In the genomic region with DNA sequence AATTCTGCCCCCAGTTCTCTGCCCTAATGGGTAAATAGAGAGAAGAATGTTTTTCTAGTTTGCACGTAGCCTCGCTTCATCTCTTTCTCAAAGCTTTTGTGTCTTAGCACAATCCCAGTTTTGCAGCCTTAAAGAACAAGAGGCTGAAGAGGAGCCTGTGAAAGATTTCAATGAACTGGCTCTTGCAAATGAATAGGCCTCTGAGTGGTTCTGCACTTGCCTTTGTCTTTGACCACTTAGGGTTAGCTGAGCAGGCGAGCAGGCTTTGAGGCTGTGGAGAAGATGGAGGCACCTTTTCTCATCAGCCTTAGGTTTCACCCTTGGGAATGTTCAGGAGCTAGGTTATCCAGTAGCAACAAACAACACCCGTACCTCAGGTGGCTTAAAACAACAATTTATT, we compare ENCODE assay signal across 21 cellular contexts. TPM values are rescaled to one million over a fixed set of nuclear protein-coding genes. Genes with fewer than 3 reads are reported as not detected.
DNase-seq lines count a peak whose midpoint lies in the region; ATAC-seq, FAIRE-seq and TF ChIP-seq lines count a peak whose summit lies in the region.
"Had no signal": no experiment of that assay in that cellular context is flagged by ENCODE, and none has a peak within 500 bp of the region (broad histone marks: within the 10 kb centered on the region; RNA-seq: fewer than 3 reads in every experiment).

No MANE protein-coding gene starts in this region.

- H3K9ac ChIP-seq in Loucy (ENCODE audit: low read depth, low read length, poor library complexity, severe bottlenecking) (no peak overlapping the region), GM12878 (ENCODE audit: control insufficient read depth, insufficient read depth, low read length) (no peak overlapping the region), keratinocyte (ENCODE audit: control insufficient read depth, extremely low read depth, insufficient read depth, low read length) (no peak overlapping the region)

- H3K27me3 ChIP-seq in Loucy (ENCODE audit: insufficient read depth, low read length, poor library complexity, severe bottlenecking) (no peaks in the 10 kb centered on the region), GM12878 (replicated peaks in 1 of 2; ENCODE audit: control insufficient read depth in 2 of 2, insufficient read depth in 2 of 2, low read length in 1 of 2) (no peaks in the 10 kb centered on the region), keratinocyte (ENCODE audit: control insufficient read depth, extremely low read depth, insufficient read depth, low read length) (no peaks in the 10 kb centered on the region)

- no TSS peak for BruUV-seq in GM12878 (replicated peaks; lab: Mats Ljungman, UMichigan)

- no peaks in the 10 kb centered on the region for H3K9me1 ChIP-seq in keratinocyte (ENCODE audit: control insufficient read depth, extremely low read depth, insufficient read depth, low read length)

- no peaks in the 10 kb centered on the region for H3K9me2 ChIP-seq in Loucy (replicated peaks; ENCODE audit: low read depth, low read length)

- SMC1A ChIA-PET in GM12878 (lab: Charles Lee; ENCODE audit: uncharacterized antibody, unreplicated experiment): interaction anchor here (0.9 to 13.6 kb wide), 15 partner anchors 8 to 882 kb away, joined by 3 to 237 read pairs (median 5); partner anchors contain the start of gene CFAP54

- ATAC-seq in GM12878: peak; percentile 41; the same call in 2 of the 3 replicates
- ATAC-seq: Panc1, SK-N-SH treated with all-trans-retinoic acid at 6 μM for 48 hours had no signal

- TF ChIP-seq CTCF in Loucy (conservative IDR thresholded peaks at IDR 0.05; ENCODE audit: low read length): no peak
- TF ChIP-seq CTCF in GM12878 (IDR thresholded peaks at IDR 0.05 in 2 of 3, conservative IDR thresholded peaks at IDR 0.05 in 1 of 3; ENCODE audit: control insufficient read depth in 2 of 3, extremely low read depth in 1 of 3, insufficient read depth in 1 of 3, low read depth in 3 of 3, low read length in 3 of 3): no peak
- TF ChIP-seq CTCF in keratinocyte (optimal IDR thresholded peaks at IDR 0.05 in 1 of 3, IDR thresholded peaks at IDR 0.05 in 1 of 3, conservative IDR thresholded peaks at IDR 0.05 in 1 of 3; ENCODE audit: extremely low read depth in 1 of 3, insufficient read depth in 2 of 3, low read length in 3 of 3): no peak

- dilution Hi-C loops in keratinocyte (cut with MboI; ENCODE audit: extremely low pct_ligation_motif_present, low sequenced_read_pairs): no loop called here

- H3K4me1 ChIP-seq in Loucy (ENCODE audit: insufficient read depth, low read length, poor library complexity, severe bottlenecking) (peaks cover 9% of the 10 kb centered on the region), GM12878 (ENCODE audit: control insufficient read depth, insufficient read depth, low read length) (peaks cover 4% of the 10 kb centered on the region), keratinocyte (ENCODE audit: control insufficient read depth, extremely low read depth, insufficient read depth, low read length) (peaks cover 5% of the 10 kb centered on the region)

- no peaks in the 10 kb centered on the region for H3K9me3 ChIP-seq in Loucy (ENCODE audit: insufficient read depth, low read depth, low read length)
- no peaks in the 10 kb centered on the region; the same call in 2 of the 3 replicates for H3K9me3 ChIP-seq in GM12878 (replicated peaks; ENCODE audit: control insufficient read depth, insufficient read depth, low read length)
- H3K9me3 ChIP-seq in keratinocyte (ENCODE audit: control insufficient read depth, low read depth, low read length): no peaks in the 10 kb centered on the region

- no peak for TF ChIP-seq POLR2A in GM12878 (IDR thresholded peaks at IDR 0.05; ENCODE audit: low read depth, low read length)

- H4K20me1 ChIP-seq in Loucy (ENCODE audit: insufficient read depth, low read length, poor library complexity, severe bottlenecking) (no peaks in the 10 kb centered on the region), GM12878 (ENCODE audit: control insufficient read depth, insufficient read depth) (no peaks in the 10 kb centered on the region), keratinocyte (ENCODE audit: control insufficient read depth, extremely low read depth, insufficient read depth, low read length) (no peaks in the 10 kb centered on the region)

- POLR2A ChIA-PET in GM12878 (lab: Charles Lee): interaction anchor here (0.6 kb wide), 1 partner anchor 625 kb away, joined by 5 read pairs; no protein-coding TSS in a partner anchor

- FAIRE-seq in GM12878 (lab: Jason Lieb, UNC): no peak
- peak; percentile 52 for FAIRE-seq in keratinocyte (lab: Jason Lieb, UNC)
- no peak for FAIRE-seq in RCC 7860 (lab: Jason Lieb, UNC)
- FAIRE-seq: A204.1, GM12892, GM19239 had no signal

- in situ Hi-C loops in GM12878 (cut with MboI): no loop called here

- H3K4me2 ChIP-seq in Loucy (ENCODE audit: low read depth, low read length, poor library complexity, severe bottlenecking): no peak overlapping the region
- H3K4me2 ChIP-seq in GM12878 (ENCODE audit: control insufficient read depth, insufficient read depth): no peak overlapping the region
- no peak overlapping the region for H3K4me2 ChIP-seq in keratinocyte (ENCODE audit: control insufficient read depth, extremely low read depth, insufficient read depth, low read depth, low read length)

- H3K79me2 ChIP-seq in Loucy (ENCODE audit: insufficient read depth, low read length): no peaks in the 10 kb centered on the region
- H3K79me2 ChIP-seq in GM12878 (ENCODE audit: control insufficient read depth, insufficient read depth, low read length): no peaks in the 10 kb centered on the region
- H3K79me2 ChIP-seq in keratinocyte (ENCODE audit: control insufficient read depth, insufficient read depth, low read length): no peaks in the 10 kb centered on the region

- RAD21 ChIA-PET in GM12878 (lab: Charles Lee; ENCODE audit: unreplicated experiment): interaction anchor here (0.7 to 3.5 kb wide), 14 partner anchors 20 to 1439 kb away, joined by 3 to 16 read pairs (median 5); partner anchors contain the start of gene CFAP54

- DNase-seq in DMS79 treated with DMSO at 0.1 percent for 48 hours (lab: John Stamatoyannopoulos, UW): peak; percentile 38
- DNase-seq in GM12878 (ENCODE audit: low read depth, low spot score): no peak
- no peak for DNase-seq in keratinocyte (ENCODE audit: low read depth, low spot score)
- DNase-seq in NCI-H524 treated with DMSO at 0.1 percent for 48 hours (lab: John Stamatoyannopoulos, UW): no peak
- DNase-seq in NCI-H82 (lab: John Stamatoyannopoulos, UW): no peak
- no peak for DNase-seq in medulla oblongata (ENCODE audit: extremely low spot score)
- no peak for DNase-seq in RCC 7860 (ENCODE audit: low spot score)
- DNase-seq: DMS53, GOT3, Karpas-422, NCI-H2081, NCI-H345, NCI-H69, Right ventricle myocardium superior had no signal

- no peak overlapping the region for H3K4me3 ChIP-seq in Loucy (ENCODE audit: low read length, poor library complexity, severe bottlenecking)
- H3K4me3 ChIP-seq in GM12878: no peak overlapping the region
- no peak overlapping the region for H3K4me3 ChIP-seq in keratinocyte (ENCODE audit: control insufficient read depth in 2 of 3, extremely low read depth in 1 of 3, insufficient read depth in 2 of 3, low read depth in 1 of 3, low read length in 3 of 3)

- H3K27ac ChIP-seq in GM12878 (ENCODE audit: control insufficient read depth, insufficient read depth) (no peak overlapping the region), keratinocyte (ENCODE audit: control insufficient read depth, insufficient read depth, low read length) (no peak overlapping the region)
- H3K27ac ChIP-seq: C4-2B had no signal

- no peak for TF ChIP-seq EP300 in GM12878 (IDR thresholded peaks at IDR 0.05; ENCODE audit: borderline replicate concordance in 1 of 2, control insufficient read depth in 1 of 2, low read depth in 2 of 2, low read length in 2 of 2)

- H2AFZ ChIP-seq in Loucy (ENCODE audit: low read length) (peak overlapping the region; percentile 41; the same call in 1 of the 2 replicates), GM12878 (ENCODE audit: control insufficient read depth, low read depth, low read length) (no peak overlapping the region; the same call in 1 of the 2 replicates), keratinocyte (ENCODE audit: control insufficient read depth, low read length) (no peak overlapping the region)

- TF ChIP-seq RAD21 in GM12878 (IDR thresholded peaks at IDR 0.05; ENCODE audit: insufficient read depth, low read depth, low read length): no peak

- intact Hi-C loops in GM12878 (cut with micrococcal nuclease; ENCODE audit: unreplicated experiment): no loop called here

- H3K36me3 ChIP-seq in Loucy (ENCODE audit: insufficient read depth, low read length): no peaks in the 10 kb centered on the region
- H3K36me3 ChIP-seq in GM12878 (ENCODE audit: control insufficient read depth in 2 of 2, insufficient read depth in 2 of 2, low read length in 1 of 2): no peaks in the 10 kb centered on the region
- H3K36me3 ChIP-seq in keratinocyte (ENCODE audit: control insufficient read depth in 2 of 2, extremely low read depth in 1 of 2, insufficient read depth in 2 of 2, low read length in 2 of 2): no peaks in the 10 kb centered on the region

- 86% methylated on average over 4 of the region's 4 CpGs for WGBS in GM12878 (ENCODE audit: insufficient coverage, insufficient replicate concordance, low lambda C conversion rate, missing lambda C conversion rate)

- CTCF ChIA-PET in GM12878 (lab: Yijun Ruan, JAX): interaction anchor here (0.6 to 12.1 kb wide), 16 partner anchors 10 to 465 kb away, joined by 3 to 304 read pairs (median 6); partner anchors contain the start of gene CFAP54

- no peaks in the 10 kb centered on the region for H3F3A ChIP-seq in Loucy (ENCODE audit: low read depth)

RNA-seq across cellular contexts. Expression of gene CFAP54, which starts 32.9 kb away (rescaled TPM):
- 2.5 and 2.9 TPM in 2 replicates for total RNA-seq in GM12878 (2013; cell fraction: nucleolus; rRNA removed)
- 0.45 and 0.54 TPM in 2 replicates for total RNA-seq in GM12878 (2014; rRNA removed)
- 0.51 and 0.58 TPM in 2 replicates for total RNA-seq in GM12878 (2014; rRNA removed; fragmentation: Illumina TruSeq; extraction: Trizol)
- total RNA-seq in GM12878 (2021): 0.56 and 1.2 TPM in 2 replicates
- 0.21 TPM for polyA plus RNA-seq in GM12878 (2011; ENCODE audit: low read depth)
- polyA plus RNA-seq in GM12878 (2011; rRNA removed): 1.5 and 2.7 TPM in 2 replicates
- 0.25 and 0.74 TPM in 2 replicates for polyA plus RNA-seq in GM12878 (2011; cell fraction: cytosol; rRNA removed)
- polyA plus RNA-seq in GM12878 (2011; cell fraction: nucleus; rRNA removed): 2.4 and 2.8 TPM in 2 replicates
- polyA plus RNA-seq in GM12878 (2012): 0.53 and 1.00 TPM in 2 replicates
- polyA plus RNA-seq in GM12878 (2014; fragmentation: Illumina TruSeq; extraction: Trizol): 0.49 and 0.57 TPM in 2 replicates
- under 1 TPM; 0.19 to 0.55 TPM for polyA plus RNA-seq in GM12878 (2014; fragmentation: Nextera tagmentation; extraction: Ambion mirVana)
- 0.36 and 0.47 TPM in 2 replicates for polyA plus RNA-seq in GM12878 (2014; rRNA removed)
- polyA plus RNA-seq in GM12878 (2016; fragmentation: Nextera tagmentation; extraction: Ambion mirVana): 1 to 10 TPM in 1 of 2 experiments, under 1 TPM in 1; 0.37 to 1.0 TPM
- polyA minus RNA-seq in GM12878 (2011; rRNA and poly(A)+ RNA removed): 2.7 TPM in 2 replicates
- 0.53 and 2.0 TPM in 2 replicates for polyA minus RNA-seq in GM12878 (2011; cell fraction: cytosol; rRNA and poly(A)+ RNA removed)
- polyA minus RNA-seq in GM12878 (2011; cell fraction: nucleus; rRNA and poly(A)+ RNA removed): 4.7 and 7.2 TPM in 2 replicates
- polyA plus RNA-seq in keratinocyte: 0.46 to 1.2 TPM (median 0.77 TPM) in 3 replicates
- polyA plus RNA-seq in keratinocyte (2011; ENCODE audit: low read depth): 0.35 TPM
- 0.21 and 0.35 TPM in 2 replicates for polyA plus RNA-seq in keratinocyte (2011; cell fraction: cytosol; rRNA removed)
- 0.84 and 1.1 TPM in 2 replicates for polyA plus RNA-seq in keratinocyte (2011; cell fraction: nucleus; rRNA removed)
- polyA plus RNA-seq in keratinocyte (2012; ENCODE audit: low replicate concordance): 0.89 TPM in 1 of 2 replicates, not detected in the other
- polyA minus RNA-seq in keratinocyte: 0.79 to 4.8 TPM (median 4.4 TPM) in 3 replicates
- 1.3 TPM for polyA minus RNA-seq in keratinocyte (2011; cell fraction: cytosol; rRNA and poly(A)+ RNA removed)
- polyA minus RNA-seq in keratinocyte (2011; cell fraction: nucleus; rRNA and poly(A)+ RNA removed): 1.1 and 3.5 TPM in 2 replicates
